In genomic region chr11:59560702-59561469, GRCh38 we compare ENCODE assay signal across 1 cellular context.
A peak's percentile ranks its signal among the peaks of the same experiment; 100 is the strongest.
TF ChIP-seq lines count a peak whose summit lies in the region.

No MANE protein-coding gene starts in this region.

TF ChIP-seq in HepG2, 621 proteins besides CTCF, POLR2A, EP300 and RAD21 (continued from another document):
- TF ChIP-seq ZBTB40 (IDR thresholded peaks at IDR 0.05) (no peak), ZBTB40 (CRISPR knock-in tag; IDR thresholded peaks at IDR 0.05) (0 out of 2 replicates have a peak, but pooled peaks have one; percentile 17), FLYWCH1 (CRISPR knock-in tag; IDR thresholded peaks at IDR 0.05) (no peak), ZNF496 (CRISPR knock-in tag; IDR thresholded peaks at IDR 0.05; ENCODE audit: insufficient replicate concordance) (no peak), RFX3 (CRISPR knock-in tag; IDR thresholded peaks at IDR 0.05) (no peak), ZNF670 (CRISPR knock-in tag; IDR thresholded peaks at IDR 0.05; ENCODE audit: borderline replicate concordance) (no peak), ZNF230 (CRISPR knock-in tag; IDR thresholded peaks at IDR 0.05) (no peak), NCOA2 (CRISPR knock-in tag; IDR thresholded peaks at IDR 0.05) (no peak), ZNF557 (CRISPR knock-in tag; IDR thresholded peaks at IDR 0.05) (no peak), XBP1 (CRISPR knock-in tag; IDR thresholded peaks at IDR 0.05) (no peak), ZNF570 (CRISPR knock-in tag; IDR thresholded peaks at IDR 0.05; ENCODE audit: borderline replicate concordance) (no peak), TERF1 (CRISPR knock-in tag; IDR thresholded peaks at IDR 0.05) (no peak), HMG20A (CRISPR knock-in tag; IDR thresholded peaks at IDR 0.05; ENCODE audit: borderline replicate concordance) (no peak), SRY (CRISPR knock-in tag; IDR thresholded peaks at IDR 0.05) (peak; percentile 33), ZNF225 (CRISPR knock-in tag; IDR thresholded peaks at IDR 0.05) (no peak), ZSCAN25 (CRISPR knock-in tag; IDR thresholded peaks at IDR 0.05) (peak; percentile 72), ZNF136 (CRISPR knock-in tag; IDR thresholded peaks at IDR 0.05; ENCODE audit: low read depth) (no peak), HOXA7 (CRISPR knock-in tag; IDR thresholded peaks at IDR 0.05) (no peak), ZNF556 (CRISPR knock-in tag; IDR thresholded peaks at IDR 0.05; ENCODE audit: borderline replicate concordance) (no peak), ZFX (CRISPR knock-in tag; IDR thresholded peaks at IDR 0.05; ENCODE audit: low read depth) (peak; percentile 65), ZNF276 (CRISPR knock-in tag; IDR thresholded peaks at IDR 0.05; ENCODE audit: low read depth) (no peak), BRD4 (CRISPR knock-in tag; IDR thresholded peaks at IDR 0.05) (no peak), KDM5A (IDR thresholded peaks at IDR 0.05; ENCODE audit: borderline replicate concordance, low read length) (no peak), TEAD2 (CRISPR knock-in tag; IDR thresholded peaks at IDR 0.05) (no peak)
- TF ChIP-seq, protein P1, sequence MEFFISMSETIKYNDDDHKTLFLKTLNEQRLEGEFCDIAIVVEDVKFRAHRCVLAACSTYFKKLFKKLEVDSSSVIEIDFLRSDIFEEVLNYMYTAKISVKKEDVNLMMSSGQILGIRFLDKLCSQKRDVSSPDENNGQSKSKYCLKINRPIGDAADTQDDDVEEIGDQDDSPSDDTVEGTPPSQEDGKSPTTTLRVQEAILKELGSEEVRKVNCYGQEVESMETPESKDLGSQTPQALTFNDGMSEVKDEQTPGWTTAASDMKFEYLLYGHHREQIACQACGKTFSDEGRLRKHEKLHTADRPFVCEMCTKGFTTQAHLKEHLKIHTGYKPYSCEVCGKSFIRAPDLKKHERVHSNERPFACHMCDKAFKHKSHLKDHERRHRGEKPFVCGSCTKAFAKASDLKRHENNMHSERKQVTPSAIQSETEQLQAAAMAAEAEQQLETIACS (CRISPR knock-in tag; IDR thresholded peaks at IDR 0.05): peak; percentile 59
- TF ChIP-seq, protein P2, sequence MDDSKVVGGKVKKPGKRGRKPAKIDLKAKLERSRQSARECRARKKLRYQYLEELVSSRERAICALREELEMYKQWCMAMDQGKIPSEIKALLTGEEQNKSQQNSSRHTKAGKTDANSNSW (CRISPR knock-in tag; IDR thresholded peaks at IDR 0.05; ENCODE audit: borderline replicate concordance): no peak
